14 cellular contexts compared by ENCODE assay signal in genomic region chr6:2713473-2714358, GRCh38. TPM values are rescaled to one million over a fixed set of nuclear protein-coding genes. Genes with fewer than 3 reads are reported as not detected.
DNase-seq lines count a peak whose midpoint lies in the region; ATAC-seq and TF ChIP-seq lines count a peak whose summit lies in the region.
"Had no signal": no experiment of that assay in that cellular context is flagged by ENCODE, and none has a peak within 500 bp of the region (broad histone marks: within the 10 kb centered on the region; RNA-seq: fewer than 3 reads in every experiment).

No MANE protein-coding gene starts in this region.

- H3F3A ChIP-seq in smooth muscle cell (ENCODE audit: low read depth) = peaks cover 9% of the 10 kb centered on the region

- H2BK15ac ChIP-seq in IMR-90 (ENCODE audit: low read depth, low read length) = peak overlapping the region; percentile 70; the same call in 1 of the 3 replicates

- H3K36me3 ChIP-seq in IMR-90 (ENCODE audit: control insufficient read depth, insufficient read depth, low read length) (no peaks in the 10 kb centered on the region), WERI-Rb-1 (no peaks in the 10 kb centered on the region), muscle layer of colon (ENCODE audit: insufficient read depth, low read length) (no peaks in the 10 kb centered on the region), smooth muscle cell (ENCODE audit: low read depth) (no peaks in the 10 kb centered on the region)
- H3K36me3 ChIP-seq: SJCRH30 had no signal

- H4K20me1 ChIP-seq in IMR-90 (ENCODE audit: insufficient read depth, low read length) (no peaks in the 10 kb centered on the region), smooth muscle cell (ENCODE audit: low read depth) (no peaks in the 10 kb centered on the region)

- dilution Hi-C loops in IMR-90 (cut with HindIII; ENCODE audit: low sequenced_read_pairs, unreplicated experiment) = no loop called here

- TF ChIP-seq RAD21 in IMR-90 (IDR thresholded peaks at IDR 0.05; ENCODE audit: low read length) = no peak

- ATAC-seq in IMR-90 (ENCODE audit: low read depth) = peak; percentile 67
- no peak for ATAC-seq in GM19324 (IDR thresholded peaks at IDR 0.05; ENCODE audit: low FRiP score, unreplicated experiment)
- no peak for ATAC-seq in GM18870 (IDR thresholded peaks at IDR 0.05; ENCODE audit: unreplicated experiment)
- ATAC-seq: activated T-cell treated with anti-CD3 and anti-CD28 coated beads, Interleukin-2, amount 50 U/mL, for 72 hours; effector memory CD8-positive, alpha-beta T cell had no signal

- POLR2A ChIA-PET in IMR-90 (lab: Charles Lee; ENCODE audit: unreplicated experiment) = no interaction called here

- peak overlapping the region; percentile 11; the same call in 1 of the 2 replicates for H2BK20ac ChIP-seq in IMR-90 (ENCODE audit: low read depth, low read length)

- no peaks in the 10 kb centered on the region for H3K79me1 ChIP-seq in IMR-90 (ENCODE audit: low read depth in 1 of 2, low read length in 2 of 2)

- H3K56ac ChIP-seq in IMR-90 (ENCODE audit: extremely low read depth, insufficient read depth, low read length) = no peak overlapping the region

- H3K79me2 ChIP-seq in smooth muscle cell (ENCODE audit: low read depth) = no peaks in the 10 kb centered on the region

- TF ChIP-seq POLR2A in IMR-90 (IDR thresholded peaks at IDR 0.05; ENCODE audit: low read depth, low read length) = no peak

- peak; percentile 37 for DNase-seq in AG08396 (ENCODE audit: low spot score)
- no peak for DNase-seq in IMR-90
- no peak for DNase-seq in WERI-Rb-1
- DNase-seq in smooth muscle cell (lab: John Stamatoyannopoulos, UW; ENCODE audit: unreplicated experiment) = no peak
- no peak for DNase-seq in coronary artery (ENCODE audit: low spot score)
- DNase-seq: activated T-cell treated with anti-CD3 and anti-CD28 coated beads, Interleukin-2, amount 50 U/mL, for 72 hours; CD4-positive, alpha-beta memory T cell; effector memory CD8-positive, alpha-beta T cell; NCI-H1092 treated with DMSO at 0.1 percent for 48 hours; SJCRH30; stimulated activated CD4-positive, alpha-beta T cell treated with anti-CD3 and anti-CD28 coated beads, Interleukin-2, amount 100 ng/mL, for 48 hours had no signal

- peak overlapping the region; percentile 15; the same call in 1 of the 2 replicates for H3K27ac ChIP-seq in IMR-90 (ENCODE audit: insufficient read depth, low read length)
- H3K27ac ChIP-seq in WERI-Rb-1 = no peak overlapping the region
- H3K27ac ChIP-seq in muscle layer of colon (ENCODE audit: low read depth, low read length) = peak overlapping the region; percentile 4
- H3K27ac ChIP-seq in smooth muscle cell (ENCODE audit: low read depth) = no peak overlapping the region
- no peak overlapping the region for H3K27ac ChIP-seq in coronary artery
- H3K27ac ChIP-seq: SJCRH30 had no signal

- H3K27me3 ChIP-seq in IMR-90 (ENCODE audit: control insufficient read depth, insufficient read depth, low read length) (no peaks in the 10 kb centered on the region), WERI-Rb-1 (ENCODE audit: insufficient read depth, low read depth, severe bottlenecking) (peaks cover 40% of the 10 kb centered on the region), muscle layer of colon (ENCODE audit: control insufficient read depth in 1 of 2, insufficient read depth in 2 of 2, low read length in 2 of 2) (no peaks in the 10 kb centered on the region), smooth muscle cell (ENCODE audit: low read depth) (no peaks in the 10 kb centered on the region)
- H3K27me3 ChIP-seq: SJCRH30 had no signal

- H2AFZ ChIP-seq in IMR-90 (replicated peaks; ENCODE audit: low read length, poor library complexity) (peak overlapping the region; percentile 36), smooth muscle cell (ENCODE audit: low read depth) (no peak overlapping the region)

- in situ Hi-C loops in IMR-90 (cut with MboI; ENCODE audit: low sequenced_read_pairs) = no loop called here

- TF ChIP-seq CTCF in IMR-90 (conservative IDR thresholded peaks at IDR 0.05; ENCODE audit: low read depth, low read length) (0 out of 2 replicates have a peak, but pooled peaks have one; percentile 9), WERI-Rb-1 (IDR thresholded peaks at IDR 0.05; ENCODE audit: low read depth, low read length) (0 out of 2 replicates have a peak, but pooled peaks have one; percentile 5), smooth muscle cell (IDR thresholded peaks at IDR 0.05; ENCODE audit: borderline replicate concordance, insufficient read depth, poor library complexity, severe bottlenecking) (no peak), coronary artery (IDR thresholded peaks at IDR 0.05) (no peak)

- no peak overlapping the region; the same call in 1 of the 2 replicates for H4K91ac ChIP-seq in IMR-90 (ENCODE audit: insufficient read depth, low read depth, low read length)

- H4K5ac ChIP-seq in IMR-90 (ENCODE audit: low read depth, low read length) = no peak overlapping the region

- WGBS in IMR-90 (ENCODE audit: extremely low coverage in 2 of 2, insufficient read length in 1 of 2), 2 experiments = 100% methylated on average over 3 of the region's 11 CpGs; no CpG with 5 or more reads in 1 of the 2 experiments
- 85% methylated on average over 11 of the region's 11 CpGs for WGBS in smooth muscle cell (ENCODE audit: low lambda C conversion rate)

- no peak overlapping the region for H2AK9ac ChIP-seq in IMR-90 (replicated peaks; ENCODE audit: low read depth, low read length, poor library complexity)

- H4K8ac ChIP-seq in IMR-90 (ENCODE audit: low read depth in 2 of 2, low read length in 2 of 2) = peak overlapping the region in 1 of 2 experiments; percentile 11; a peak in 1 of 4 replicates

- H3K4me2 ChIP-seq in IMR-90 (ENCODE audit: low read depth, low read length) (peak overlapping the region; percentile 63; the same call in 1 of the 2 replicates), smooth muscle cell (no peak overlapping the region)

- H3K9ac ChIP-seq in IMR-90 (ENCODE audit: low read depth, low read length) (no peak overlapping the region), muscle layer of colon (ENCODE audit: low read length) (no peak overlapping the region), smooth muscle cell (ENCODE audit: low read depth) (no peak overlapping the region)

- H3K4me1 ChIP-seq in IMR-90 (ENCODE audit: control insufficient read depth, insufficient read depth, low read length) (peaks cover 10% of the 10 kb centered on the region), muscle layer of colon (ENCODE audit: insufficient read depth, low read length) (peaks cover 28% of the 10 kb centered on the region), smooth muscle cell (ENCODE audit: low read depth) (no peaks in the 10 kb centered on the region)
- H3K4me1 ChIP-seq: SJCRH30 had no signal

- H3K9me1 ChIP-seq in IMR-90 (ENCODE audit: insufficient read depth, low read length) = peaks cover 10% of the 10 kb centered on the region

- H3K18ac ChIP-seq in IMR-90 (ENCODE audit: low read depth, low read length) = peak overlapping the region; percentile 27; the same call in 1 of the 2 replicates

- intact Hi-C loops in IMR-90 (cut with micrococcal nuclease) = no loop called here

- CTCF ChIA-PET in IMR-90 (lab: Yijun Ruan, JAX) = interaction anchor here (0.6 kb wide), 1 partner anchor 22 kb away, joined by 4 read pairs; no protein-coding TSS in a partner anchor

- no TSS peak for BruUV-seq in IMR-90 (replicated peaks; lab: Mats Ljungman, UMichigan)

- H3K23ac ChIP-seq in IMR-90 (ENCODE audit: low read depth, low read length) = no peak overlapping the region

- H3K9me3 ChIP-seq in IMR-90 (ENCODE audit: control insufficient read depth, insufficient read depth, low read length) (peaks cover 2% of the 10 kb centered on the region; the same call in 1 of the 2 replicates), WERI-Rb-1 (ENCODE audit: severe bottlenecking) (no peaks in the 10 kb centered on the region), muscle layer of colon (ENCODE audit: low read length) (no peaks in the 10 kb centered on the region), smooth muscle cell (replicated peaks; ENCODE audit: low read depth) (no peaks in the 10 kb centered on the region)
- H3K9me3 ChIP-seq: SJCRH30 had no signal

- 0 out of 2 replicates have a peak overlapping the region, but pooled peaks have one; percentile 10 for H3K14ac ChIP-seq in IMR-90 (replicated peaks; ENCODE audit: low read depth, low read length)

- H2AK5ac ChIP-seq in IMR-90 (ENCODE audit: low read depth, low read length) = peak overlapping the region; percentile 59

- peak overlapping the region; percentile 6 for H3K4ac ChIP-seq in IMR-90 (ENCODE audit: low read depth, low read length)

- H2BK5ac ChIP-seq in IMR-90 (ENCODE audit: low read depth, low read length, poor library complexity, severe bottlenecking) = peak overlapping the region; percentile 9

- H3K4me3 ChIP-seq in IMR-90 (ENCODE audit: insufficient read depth, low read depth, low read length) (no peak overlapping the region), WERI-Rb-1 (ENCODE audit: low read depth, low read length) (no peak overlapping the region), muscle layer of colon (ENCODE audit: low read depth in 1 of 2, low read length in 2 of 2) (no peak overlapping the region), smooth muscle cell (no peak overlapping the region), coronary artery (no peak overlapping the region)
- H3K4me3 ChIP-seq: SJCRH30 had no signal

- no peak overlapping the region; the same call in 1 of the 2 replicates for H2BK120ac ChIP-seq in IMR-90 (ENCODE audit: low read depth, low read length)

TF ChIP-seq in IMR-90, 13 proteins besides CTCF, POLR2A, EP300 and RAD21 (continues in another document):
- TF ChIP-seq USF2 (IDR thresholded peaks at IDR 0.05; ENCODE audit: low read depth, low read length) (no peak), MAFK (IDR thresholded peaks at IDR 0.05; ENCODE audit: low read depth, low read length) (no peak), MAZ (IDR thresholded peaks at IDR 0.05; ENCODE audit: borderline replicate concordance, low read depth, low read length) (no peak)

RNA-seq across cellular contexts. Expression of gene MYLK4, which starts 37.0 kb away (rescaled TPM):
- total RNA-seq in IMR-90 (2012; rRNA removed) = under 0.01 TPM in 2 replicates
- 0.07 TPM in 2 replicates for polyA plus RNA-seq in IMR-90 (2012; rRNA removed)
- polyA plus RNA-seq in IMR-90 (2012; cell fraction: cytosol; rRNA removed) = 0.02 and 0.03 TPM in 2 replicates
- 0.05 and 0.42 TPM in 2 replicates for polyA plus RNA-seq in IMR-90 (2012; cell fraction: nucleus; rRNA removed; ENCODE audit: low replicate concordance)
- 0.90 and 0.99 TPM in 2 replicates for total RNA-seq in smooth muscle cell
- polyA plus RNA-seq in smooth muscle cell = 0.21 TPM in 1 of 2 replicates, not detected in the other

RNA-seq across cellular contexts. Expression of gene WRNIP1, which starts 51.5 kb away (rescaled TPM):
- total RNA-seq in IMR-90 (2012; rRNA removed) (37.2 and 47.1 TPM in 2 replicates), smooth muscle cell (20.0 and 27.0 TPM in 2 replicates)
- polyA plus RNA-seq in IMR-90 (2012; rRNA removed) (42.6 and 43.7 TPM in 2 replicates), smooth muscle cell (29.6 and 33.8 TPM in 2 replicates)
- 45.5 and 55.1 TPM in 2 replicates for polyA plus RNA-seq in IMR-90 (2012; cell fraction: cytosol; rRNA removed)
- polyA plus RNA-seq in IMR-90 (2012; cell fraction: nucleus; rRNA removed; ENCODE audit: low replicate concordance) = 42.3 and 49.2 TPM in 2 replicates

Comparison
In these comparisons a context has a peak if more than half of its experiments do, and no peak if none do; other contexts are left out.
1. H3K27ac ChIP-seq: peak in IMR-90 (single experiment) and muscle layer of colon (single experiment); none in WERI-Rb-1 (single experiment), smooth muscle cell (single experiment) and coronary artery (0 of 2).
2. CTCF ChIP-seq: peak in IMR-90 (single experiment) and WERI-Rb-1 (single experiment); none in smooth muscle cell (single experiment) and coronary artery (single experiment).